In the genomic region with DNA sequence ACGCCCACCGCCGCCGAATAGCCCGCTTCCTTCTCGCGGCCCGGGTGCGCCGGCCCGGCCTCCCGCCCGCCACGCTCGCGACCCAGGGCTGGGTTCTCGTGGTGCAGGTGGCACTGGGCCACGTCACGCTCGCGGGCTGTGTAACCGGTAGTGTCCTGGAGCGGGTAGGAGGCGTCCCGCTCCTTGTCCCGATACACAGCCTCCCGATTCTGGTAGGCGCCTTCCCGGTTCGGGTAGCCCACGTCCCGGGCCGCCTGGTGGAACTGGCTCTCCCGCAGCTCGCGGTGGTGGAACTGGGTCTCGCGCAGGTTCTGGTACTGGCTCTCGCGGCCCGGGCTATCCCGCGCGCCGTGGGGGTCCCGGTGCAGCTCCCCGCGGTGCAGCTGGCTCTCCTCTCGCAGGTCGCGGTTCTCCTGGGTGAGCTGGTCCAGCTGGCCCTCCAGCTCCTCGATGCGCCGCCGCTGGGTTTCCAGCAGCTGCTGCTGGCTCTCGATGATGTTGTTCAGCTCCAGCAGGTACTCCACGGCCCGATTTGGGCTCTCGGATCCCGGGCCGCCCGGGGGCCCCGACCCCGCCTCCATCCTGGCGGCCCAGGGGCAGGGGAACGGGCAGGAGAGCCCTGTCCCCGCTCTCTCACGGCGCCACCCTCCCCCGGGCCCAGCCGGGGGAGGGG, we compare ENCODE assay signal across 8 cellular contexts. TPM values are rescaled to one million over a fixed set of nuclear protein-coding genes. Genes with fewer than 3 reads are reported as not detected.
DNase-seq lines count a peak whose midpoint lies in the region; ATAC-seq and TF ChIP-seq lines count a peak whose summit lies in the region.

No MANE protein-coding gene starts in this region.

- H3K9me3 ChIP-seq in esophagus (ENCODE audit: control insufficient read depth in 2 of 2, insufficient read depth in 1 of 2, low read depth in 1 of 2, low read length in 1 of 2): no peaks in the 10 kb centered on the region
- no peaks in the 10 kb centered on the region for H3K9me3 ChIP-seq in neural cell (ENCODE audit: low read length)

- H3K27ac ChIP-seq in esophagus (ENCODE audit: low read depth in 2 of 2, low read length in 1 of 2): no peak overlapping the region
- H3K27ac ChIP-seq in neural cell (ENCODE audit: low read length): no peak overlapping the region

- H3K79me2 ChIP-seq in neural cell (replicated peaks; ENCODE audit: insufficient read depth, low read length): no peaks in the 10 kb centered on the region

- H3K36me3 ChIP-seq in esophagus (ENCODE audit: control insufficient read depth in 2 of 2, insufficient read depth in 2 of 2, low read length in 1 of 2) (no peaks in the 10 kb centered on the region), neural cell (ENCODE audit: insufficient read depth, low read length) (no peaks in the 10 kb centered on the region)

- no peaks in the 10 kb centered on the region for H4K20me1 ChIP-seq in neural cell (ENCODE audit: insufficient read depth)

- H3F3A ChIP-seq in neural cell (ENCODE audit: insufficient read depth, low read length, poor library complexity, severe bottlenecking): no peaks in the 10 kb centered on the region

- peaks cover 0 to 4% of the 10 kb centered on the region in 2 donors for H3K27me3 ChIP-seq in esophagus (ENCODE audit: control insufficient read depth in 1 of 2, insufficient read depth in 2 of 2, low read length in 2 of 2)
- H3K27me3 ChIP-seq in neural cell (ENCODE audit: insufficient read depth, low read depth, low read length): peaks cover 37% of the 10 kb centered on the region

- H3K4me1 ChIP-seq in esophagus (ENCODE audit: control insufficient read depth in 2 of 2, insufficient read depth in 2 of 2, low read length in 1 of 2): peaks cover 3 to 7% of the 10 kb centered on the region in 2 donors

- H3K9ac ChIP-seq in neural cell (ENCODE audit: low read length): peak overlapping the region; percentile 61

- H3K4me3 ChIP-seq in esophagus (ENCODE audit: low read depth in 1 of 2, low read length in 2 of 2) (peak overlapping the region; percentile 52 to 64), neural cell (ENCODE audit: low read length) (peak overlapping the region; percentile 88)

- 0 to 7% methylated on average over 69 to 70 of the region's 71 CpGs for WGBS in esophagus, 2 donors

- no peak for TF ChIP-seq EP300 in neural cell (conservative IDR thresholded peaks at IDR 0.05; ENCODE audit: poor library complexity, severe bottlenecking)

- no peak overlapping the region for H3K4me2 ChIP-seq in neural cell (ENCODE audit: low read length)

- H2AFZ ChIP-seq in neural cell (ENCODE audit: low read depth, low read length): no peak overlapping the region

- H3K9me2 ChIP-seq in neural cell (ENCODE audit: insufficient read depth, low read length): no peaks in the 10 kb centered on the region

- DNase-seq in D341Med (ENCODE audit: low spot score) (peak; percentile 44), NCI-H345 treated with DMSO at 0.1 percent for 48 hours (lab: John Stamatoyannopoulos, UW; ENCODE audit: unreplicated experiment) (no peak), NCI-H524 treated with DMSO at 0.1 percent for 48 hours (lab: John Stamatoyannopoulos, UW) (no peak)

- ATAC-seq in SK-N-SH treated with all-trans-retinoic acid at 6 μM for 48 hours: peak; percentile 8; the same call in 1 of the 3 replicates
- ATAC-seq in GM19395 (IDR thresholded peaks at IDR 0.05; ENCODE audit: unreplicated experiment): no peak
- ATAC-seq in HG03469 (IDR thresholded peaks at IDR 0.05; ENCODE audit: unreplicated experiment): no peak

- TF ChIP-seq CTCF in neural cell (IDR thresholded peaks at IDR 0.05; ENCODE audit: poor library complexity, severe bottlenecking): no peak

- no peak for TF ChIP-seq RAD21 in neural cell (conservative IDR thresholded peaks at IDR 0.05)

TF ChIP-seq in SK-N-SH treated with all-trans-retinoic acid at 6 μM for 48 hours, 23 proteins besides CTCF, POLR2A, EP300 and RAD21 (continues in another document):
- TF ChIP-seq PPARA (CRISPR knock-in tag; IDR thresholded peaks at IDR 0.05; ENCODE audit: borderline replicate concordance) (no peak), TOX (CRISPR knock-in tag; IDR thresholded peaks at IDR 0.05; ENCODE audit: borderline replicate concordance) (no peak), ZNF8 (CRISPR knock-in tag; IDR thresholded peaks at IDR 0.05) (no peak), OSR1 (CRISPR knock-in tag; IDR thresholded peaks at IDR 0.05) (no peak)
- TF ChIP-seq, protein P1, sequence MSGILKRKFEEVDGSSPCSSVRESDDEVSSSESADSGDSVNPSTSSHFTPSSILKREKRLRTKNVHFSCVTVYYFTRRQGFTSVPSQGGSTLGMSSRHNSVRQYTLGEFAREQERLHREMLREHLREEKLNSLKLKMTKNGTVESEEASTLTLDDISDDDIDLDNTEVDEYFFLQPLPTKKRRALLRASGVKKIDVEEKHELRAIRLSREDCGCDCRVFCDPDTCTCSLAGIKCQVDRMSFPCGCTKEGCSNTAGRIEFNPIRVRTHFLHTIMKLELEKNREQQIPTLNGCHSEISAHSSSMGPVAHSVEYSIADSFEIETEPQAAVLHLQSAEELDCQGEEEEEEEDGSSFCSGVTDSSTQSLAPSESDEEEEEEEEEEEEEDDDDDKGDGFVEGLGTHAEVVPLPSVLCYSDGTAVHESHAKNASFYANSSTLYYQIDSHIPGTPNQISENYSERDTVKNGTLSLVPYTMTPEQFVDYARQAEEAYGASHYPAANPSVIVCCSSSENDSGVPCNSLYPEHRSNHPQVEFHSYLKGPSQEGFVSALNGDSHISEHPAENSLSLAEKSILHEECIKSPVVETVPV (CRISPR knock-in tag; IDR thresholded peaks at IDR 0.05): no peak
- TF ChIP-seq, protein P2, sequence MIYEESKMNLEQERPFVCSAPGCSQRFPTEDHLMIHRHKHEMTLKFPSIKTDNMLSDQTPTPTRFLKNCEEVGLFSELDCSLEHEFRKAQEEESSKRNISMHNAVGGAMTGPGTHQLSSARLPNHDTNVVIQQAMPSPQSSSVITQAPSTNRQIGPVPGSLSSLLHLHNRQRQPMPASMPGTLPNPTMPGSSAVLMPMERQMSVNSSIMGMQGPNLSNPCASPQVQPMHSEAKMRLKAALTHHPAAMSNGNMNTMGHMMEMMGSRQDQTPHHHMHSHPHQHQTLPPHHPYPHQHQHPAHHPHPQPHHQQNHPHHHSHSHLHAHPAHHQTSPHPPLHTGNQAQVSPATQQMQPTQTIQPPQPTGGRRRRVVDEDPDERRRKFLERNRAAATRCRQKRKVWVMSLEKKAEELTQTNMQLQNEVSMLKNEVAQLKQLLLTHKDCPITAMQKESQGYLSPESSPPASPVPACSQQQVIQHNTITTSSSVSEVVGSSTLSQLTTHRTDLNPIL (CRISPR knock-in tag; IDR thresholded peaks at IDR 0.05; ENCODE audit: low read depth): no peak

TF ChIP-seq in neural cell, 6 proteins besides CTCF, POLR2A, EP300 and RAD21:
- TF ChIP-seq POLR2AphosphoS5 (IDR thresholded peaks at IDR 0.05) (peak; percentile 6), TAF1 (IDR thresholded peaks at IDR 0.05; ENCODE audit: low read depth) (no peak)

RNA-seq across cellular contexts. Expression of a gene that starts 39.3 kb away (rescaled TPM):
- polyA plus RNA-seq in esophagus (10 to 100 TPM in 1 of 2 donors, 1 to 10 TPM in 1; 7.6 to 11.6 TPM), neural cell (2.4 and 3.6 TPM in 2 replicates)
- 4.4 and 7.1 TPM in 2 replicates for polyA minus RNA-seq in neural cell
